Comparison of ENCODE assay signal across 1 cellular context in the genomic region with DNA sequence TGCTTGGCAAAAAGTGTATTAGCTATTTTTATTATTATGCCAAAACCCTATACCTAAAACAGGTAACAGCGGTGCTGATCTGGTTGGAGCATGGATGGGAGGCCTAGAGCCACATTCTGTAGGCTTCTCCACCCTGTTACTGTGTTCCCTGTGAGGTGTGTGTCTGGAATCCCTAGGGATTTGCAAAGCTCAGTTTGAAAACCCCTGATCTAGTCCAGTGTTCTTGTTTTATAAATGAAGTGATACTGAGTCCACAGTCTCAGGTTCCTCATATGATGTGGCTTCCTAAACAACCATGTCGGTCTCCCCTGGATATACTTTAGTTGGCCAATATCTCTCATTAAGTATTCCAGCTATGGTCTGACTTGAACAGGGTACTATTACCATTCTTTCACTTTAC.
TF ChIP-seq lines count a peak whose summit lies in the region.

No MANE protein-coding gene starts in this region.

TF ChIP-seq in GM23338, 12 proteins besides CTCF, POLR2A, EP300 and RAD21:
- TF ChIP-seq STAT1 (IDR thresholded peaks at IDR 0.05; ENCODE audit: unreplicated experiment) (no peak), EZH2phosphoT487 (IDR thresholded peaks at IDR 0.05; ENCODE audit: unreplicated experiment) (no peak), JUNB (IDR thresholded peaks at IDR 0.05; ENCODE audit: unreplicated experiment) (no peak), EZH2 (IDR thresholded peaks at IDR 0.05; ENCODE audit: low read depth, unreplicated experiment) (no peak), ZNF331 (CRISPR knock-in tag; IDR thresholded peaks at IDR 0.05; ENCODE audit: low read depth) (no peak), CREB1 (CRISPR knock-in tag; IDR thresholded peaks at IDR 0.05; ENCODE audit: low read depth) (no peak), ZNF462 (CRISPR knock-in tag; IDR thresholded peaks at IDR 0.05) (no peak), ZNF114 (CRISPR knock-in tag; IDR thresholded peaks at IDR 0.05) (no peak), NANOG (IDR thresholded peaks at IDR 0.05; ENCODE audit: borderline replicate concordance) (no peak), POLR2AphosphoS5 (IDR thresholded peaks at IDR 0.05; ENCODE audit: low read depth) (no peak)
- TF ChIP-seq, protein P1, sequence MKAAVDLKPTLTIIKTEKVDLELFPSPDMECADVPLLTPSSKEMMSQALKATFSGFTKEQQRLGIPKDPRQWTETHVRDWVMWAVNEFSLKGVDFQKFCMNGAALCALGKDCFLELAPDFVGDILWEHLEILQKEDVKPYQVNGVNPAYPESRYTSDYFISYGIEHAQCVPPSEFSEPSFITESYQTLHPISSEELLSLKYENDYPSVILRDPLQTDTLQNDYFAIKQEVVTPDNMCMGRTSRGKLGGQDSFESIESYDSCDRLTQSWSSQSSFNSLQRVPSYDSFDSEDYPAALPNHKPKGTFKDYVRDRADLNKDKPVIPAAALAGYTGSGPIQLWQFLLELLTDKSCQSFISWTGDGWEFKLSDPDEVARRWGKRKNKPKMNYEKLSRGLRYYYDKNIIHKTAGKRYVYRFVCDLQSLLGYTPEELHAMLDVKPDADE (IDR thresholded peaks at IDR 0.05), result no peak
- TF ChIP-seq, protein P2, sequence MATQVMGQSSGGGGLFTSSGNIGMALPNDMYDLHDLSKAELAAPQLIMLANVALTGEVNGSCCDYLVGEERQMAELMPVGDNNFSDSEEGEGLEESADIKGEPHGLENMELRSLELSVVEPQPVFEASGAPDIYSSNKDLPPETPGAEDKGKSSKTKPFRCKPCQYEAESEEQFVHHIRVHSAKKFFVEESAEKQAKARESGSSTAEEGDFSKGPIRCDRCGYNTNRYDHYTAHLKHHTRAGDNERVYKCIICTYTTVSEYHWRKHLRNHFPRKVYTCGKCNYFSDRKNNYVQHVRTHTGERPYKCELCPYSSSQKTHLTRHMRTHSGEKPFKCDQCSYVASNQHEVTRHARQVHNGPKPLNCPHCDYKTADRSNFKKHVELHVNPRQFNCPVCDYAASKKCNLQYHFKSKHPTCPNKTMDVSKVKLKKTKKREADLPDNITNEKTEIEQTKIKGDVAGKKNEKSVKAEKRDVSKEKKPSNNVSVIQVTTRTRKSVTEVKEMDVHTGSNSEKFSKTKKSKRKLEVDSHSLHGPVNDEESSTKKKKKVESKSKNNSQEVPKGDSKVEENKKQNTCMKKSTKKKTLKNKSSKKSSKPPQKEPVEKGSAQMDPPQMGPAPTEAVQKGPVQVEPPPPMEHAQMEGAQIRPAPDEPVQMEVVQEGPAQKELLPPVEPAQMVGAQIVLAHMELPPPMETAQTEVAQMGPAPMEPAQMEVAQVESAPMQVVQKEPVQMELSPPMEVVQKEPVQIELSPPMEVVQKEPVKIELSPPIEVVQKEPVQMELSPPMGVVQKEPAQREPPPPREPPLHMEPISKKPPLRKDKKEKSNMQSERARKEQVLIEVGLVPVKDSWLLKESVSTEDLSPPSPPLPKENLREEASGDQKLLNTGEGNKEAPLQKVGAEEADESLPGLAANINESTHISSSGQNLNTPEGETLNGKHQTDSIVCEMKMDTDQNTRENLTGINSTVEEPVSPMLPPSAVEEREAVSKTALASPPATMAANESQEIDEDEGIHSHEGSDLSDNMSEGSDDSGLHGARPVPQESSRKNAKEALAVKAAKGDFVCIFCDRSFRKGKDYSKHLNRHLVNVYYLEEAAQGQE (IDR thresholded peaks at IDR 0.05; ENCODE audit: unreplicated experiment), result no peak
TF ChIP-seq in GM23338: peak in this region for 0.
